ENCODE assay signal across 13 cellular contexts in genomic region chr15:99421758-99422157, GRCh38.
"Had no signal": no experiment of that assay in that cellular context is flagged by ENCODE, and none has a peak within 500 bp of the region (broad histone marks: within the 10 kb centered on the region; RNA-seq: fewer than 3 reads in every experiment).

No MANE protein-coding gene starts in this region.

- H3K36me3 Mint-ChIP-seq: neural progenitor cell had no signal

- H3K36me3 ChIP-seq: ascending aorta, neural progenitor cell, prostate gland, right atrium auricular region, tibial nerve, WERI-Rb-1 had no signal

- H3K4me3 Mint-ChIP-seq: neural progenitor cell had no signal

- ATAC-seq: left ventricle myocardium superior had no signal

- H3K4me1 ChIP-seq: prostate gland had no signal

- H3K27me3 ChIP-seq: ascending aorta, neural progenitor cell, right atrium auricular region, tibial nerve had no signal

- DNase-seq: cortex of kidney, erythroblast, foreskin melanocyte, glutamatergic neuron, hypothalamus, left ventricle myocardium superior, T-helper 17 cell, WERI-Rb-1 had no signal

- H3K4me3 ChIP-seq: ascending aorta, neural progenitor cell, prostate gland, right atrium auricular region, tibial nerve had no signal

- H3K9me3 ChIP-seq: ascending aorta, prostate gland, right atrium auricular region, tibial nerve had no signal

- H3K27ac ChIP-seq: ascending aorta, neural progenitor cell, prostate gland, right atrium auricular region, tibial nerve, WERI-Rb-1 had no signal
